ENCODE assay signal across 1 cellular context in genomic region chr6:29676981-29677601, GRCh38.
TF ChIP-seq lines count a peak whose summit lies in the region.

No MANE protein-coding gene starts in this region.

TF ChIP-seq in HepG2, 621 proteins besides CTCF, POLR2A, EP300 and RAD21:
- no peak for TF ChIP-seq ZNF841 (CRISPR knock-in tag; IDR thresholded peaks at IDR 0.05; ENCODE audit: borderline replicate concordance)
- TF ChIP-seq ZNF317 (CRISPR knock-in tag; IDR thresholded peaks at IDR 0.05) = 0 out of 2 replicates have a peak, but pooled peaks have one; percentile 42
